Comparison of ENCODE assay signal across 1 cellular context in the genomic region with DNA sequence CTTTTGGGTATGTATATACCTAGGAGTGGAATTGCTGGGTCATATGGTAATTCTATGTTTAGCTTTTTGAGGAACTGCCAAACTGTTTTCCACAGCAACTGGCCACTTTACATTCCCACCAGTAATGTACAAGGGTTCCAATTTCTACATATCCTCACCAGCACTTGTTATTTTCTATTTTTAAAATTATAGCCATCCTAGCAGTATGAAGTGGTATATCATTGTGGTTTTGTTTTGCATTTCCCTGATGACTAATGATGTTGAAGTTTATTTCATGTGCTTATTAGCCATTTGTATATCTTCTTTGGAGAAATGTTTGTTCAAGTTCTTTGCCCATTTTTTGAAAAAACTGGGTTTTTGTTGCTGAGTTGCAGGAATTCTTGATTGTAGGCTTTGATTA.
TF ChIP-seq lines count a peak whose summit lies in the region.

No MANE protein-coding gene starts in this region.

TF ChIP-seq in IMR-90, 13 proteins besides CTCF, POLR2A, EP300 and RAD21 (continued from another document):
- no peak for TF ChIP-seq RCOR1 (IDR thresholded peaks at IDR 0.05; ENCODE audit: insufficient replicate concordance, low read length)
- TF ChIP-seq CEBPB (IDR thresholded peaks at IDR 0.05; ENCODE audit: low read depth, low read length) = no peak
- TF ChIP-seq NFE2L2 (IDR thresholded peaks at IDR 0.05; ENCODE audit: low read depth, low read length) = no peak
- TF ChIP-seq BHLHE40 (IDR thresholded peaks at IDR 0.05; ENCODE audit: low read depth, low read length) = no peak
- no peak for TF ChIP-seq CHD1 (IDR thresholded peaks at IDR 0.05; ENCODE audit: low read depth, low read length)
TF ChIP-seq in IMR-90: peak in this region for 0.
